39 cellular contexts compared by ENCODE assay signal in genomic region chr2:141710589-141711239, GRCh38.
"Had no signal": no experiment of that assay in that cellular context is flagged by ENCODE, and none has a peak within 500 bp of the region (broad histone marks: within the 10 kb centered on the region; RNA-seq: fewer than 3 reads in every experiment).

No MANE protein-coding gene starts in this region.

- H3K36me3 Mint-ChIP-seq: activated CD4-positive, alpha-beta memory T cell treated with anti-CD3 and anti-CD28 coated beads for 36 hours; activated naive CD4-positive, alpha-beta T cell treated with anti-CD3 and anti-CD28 coated beads, Interleukin-2, amount 10 ng/mL, durations not matched to agents 7 days and 5 days; activated naive CD4-positive, alpha-beta T cell treated with anti-CD3 and anti-CD28 coated beads, Interleukin-2, amount 50 U/mL, for 24 hours; activated naive CD8-positive, alpha-beta T cell; activated naive CD8-positive, alpha-beta T cell treated with anti-CD3 and anti-CD28 coated beads, Interleukin-2, amount 10 ng/mL, durations not matched to agents 7 days and 5 days; brain had no signal

- H3K27me3 Mint-ChIP-seq: activated B cell treated with CpG ODN at 0.5 μM for 24 hours; activated CD4-positive, alpha-beta memory T cell treated with anti-CD3 and anti-CD28 coated beads for 36 hours; activated CD4-positive, alpha-beta T cell treated with anti-CD3 and anti-CD28 coated beads, Interleukin-2, amount 10 ng/mL, durations not matched to agents 24 days and 14 days; activated CD8-positive, alpha-beta T cell treated with anti-CD3 and anti-CD28 coated beads for 36 hours; activated naive CD4-positive, alpha-beta T cell treated with anti-CD3 and anti-CD28 coated beads, Interleukin-2, amount 10 ng/mL, durations not matched to agents 7 days and 5 days; activated naive CD4-positive, alpha-beta T cell treated with anti-CD3 and anti-CD28 coated beads, Interleukin-2, amount 50 U/mL, for 24 hours; activated naive CD8-positive, alpha-beta T cell; activated naive CD8-positive, alpha-beta T cell treated with anti-CD3 and anti-CD28 coated beads, Interleukin-2, amount 10 ng/mL, durations not matched to agents 7 days and 5 days; activated naive CD8-positive, alpha-beta T cell treated with anti-CD3 and anti-CD28 coated beads, Interleukin-2, amount 50 U/mL, for 24 hours; activated T-helper 17 cell treated with anti-CD3 and anti-CD28 coated beads, Interleukin-2, amount 50 U/mL, for 72 hours; central memory CD8-positive, alpha-beta T cell had no signal

- H3K4me1 Mint-ChIP-seq: activated B cell treated with CpG ODN at 0.5 μM for 24 hours; activated CD4-positive, alpha-beta T cell treated with anti-CD3 and anti-CD28 coated beads, Interleukin-2, amount 10 ng/mL, durations not matched to agents 24 days and 14 days; activated naive CD4-positive, alpha-beta T cell treated with anti-CD3 and anti-CD28 coated beads, Interleukin-2, amount 10 ng/mL, durations not matched to agents 7 days and 5 days; activated naive CD4-positive, alpha-beta T cell treated with anti-CD3 and anti-CD28 coated beads, Interleukin-2, amount 50 U/mL, for 24 hours; activated naive CD8-positive, alpha-beta T cell treated with anti-CD3 and anti-CD28 coated beads, Interleukin-2, amount 10 ng/mL, durations not matched to agents 7 days and 5 days; activated naive CD8-positive, alpha-beta T cell treated with anti-CD3 and anti-CD28 coated beads, Interleukin-2, amount 50 U/mL, for 24 hours; activated T-helper 17 cell treated with anti-CD3 and anti-CD28 coated beads, Interleukin-2, amount 50 U/mL, for 72 hours; central memory CD8-positive, alpha-beta T cell had no signal

- H3K27me3 ChIP-seq: ascending aorta, cardiac muscle cell had no signal

- H3K9me3 ChIP-seq: ascending aorta had no signal

- H3K4me3 ChIP-seq: ascending aorta, cardiac muscle cell had no signal

- ATAC-seq: activated CD8-positive, alpha-beta T cell treated with anti-CD3 and anti-CD28 coated beads for 36 hours; activated naive CD8-positive, alpha-beta T cell treated with anti-CD3 and anti-CD28 coated beads, Interleukin-2, amount 50 U/mL, for 24 hours; activated T-cell treated with anti-CD3 and anti-CD28 coated beads, Interleukin-2, amount 50 U/mL, for 4 hours; activated T-cell treated with anti-CD3 and anti-CD28 coated beads, Interleukin-2, amount 50 U/mL, for 72 hours; activated T-helper 17 cell treated with anti-CD3 and anti-CD28 coated beads, Interleukin-2, amount 50 U/mL, for 72 hours had no signal

- H3K27ac ChIP-seq: ascending aorta, cardiac muscle cell, VCaP had no signal

- DNase-seq: activated B cell treated with CpG ODN at 0.5 μM for 24 hours; activated CD4-positive, alpha-beta memory T cell treated with anti-CD3 and anti-CD28 coated beads for 36 hours; activated CD4-positive, alpha-beta T cell treated with anti-CD3 and anti-CD28 coated beads for 4 hours; activated CD4-positive, alpha-beta T cell treated with anti-CD3 and anti-CD28 coated beads, Interleukin-2, amount 10 ng/mL, durations not matched to agents 24 days and 14 days; activated CD4-positive, alpha-beta T cell treated with anti-CD3 and anti-CD28 coated beads, Interleukin-2, amount 50 U/mL, for 1 hour; activated CD4-positive, alpha-beta T cell treated with anti-CD3 and anti-CD28 coated beads, Interleukin-2, amount 50 U/mL, for 4 hours; activated CD4-positive, CD25-positive, alpha-beta regulatory T cell treated with anti-CD3 and anti-CD28 coated beads, Interleukin-2, amount 50 U/mL, for 72 hours; activated CD8-positive, alpha-beta memory T cell treated with anti-CD3 and anti-CD28 coated beads, Interleukin-2, amount 50 U/mL, for 4 hours; activated CD8-positive, alpha-beta T cell treated with anti-CD3 and anti-CD28 coated beads for 36 hours; activated effector memory CD4-positive, alpha-beta T cell treated with anti-CD3 and anti-CD28 coated beads, Interleukin-2, amount 50 U/mL, for 16 hours; activated gamma-delta T cell treated with Interleukin-2 at 50 U/mL for 16 hours; activated naive CD4-positive, alpha-beta T cell; activated naive CD4-positive, alpha-beta T cell treated with anti-CD3 and anti-CD28 coated beads, Interleukin-2, amount 10 ng/mL, durations not matched to agents 7 days and 5 days; activated naive CD8-positive, alpha-beta T cell treated with anti-CD3 and anti-CD28 coated beads, Interleukin-2, amount 10 ng/mL, durations not matched to agents 7 days and 5 days; activated naive CD8-positive, alpha-beta T cell treated with anti-CD3 and anti-CD28 coated beads, Interleukin-2, amount 50 U/mL, for 24 hours; activated T-cell treated with anti-CD3 and anti-CD28 coated beads for 4 hours; activated T-cell treated with anti-CD3 and anti-CD28 coated beads, Interleukin-2, amount 50 U/mL, for 1 hour; activated T-cell treated with anti-CD3 and anti-CD28 coated beads, Interleukin-2, amount 50 U/mL, for 4 hours; activated T-cell treated with anti-CD3 and anti-CD28 coated beads, Interleukin-2, amount 50 U/mL, for 72 hours; amygdala; anterior cingulate cortex; caudate nucleus; cerebellar nuclear complex; T-helper 1 cell; T-helper 2 cell; T-helper 9 cell had no signal

- H3K4me3 Mint-ChIP-seq: activated B cell treated with CpG ODN at 0.5 μM for 24 hours; activated CD4-positive, alpha-beta memory T cell treated with anti-CD3 and anti-CD28 coated beads for 36 hours; activated CD4-positive, alpha-beta T cell treated with anti-CD3 and anti-CD28 coated beads, Interleukin-2, amount 10 ng/mL, durations not matched to agents 24 days and 14 days; activated CD8-positive, alpha-beta T cell treated with anti-CD3 and anti-CD28 coated beads for 36 hours; activated naive CD4-positive, alpha-beta T cell treated with anti-CD3 and anti-CD28 coated beads, Interleukin-2, amount 10 ng/mL, durations not matched to agents 7 days and 5 days; activated naive CD4-positive, alpha-beta T cell treated with anti-CD3 and anti-CD28 coated beads, Interleukin-2, amount 50 U/mL, for 24 hours; activated naive CD8-positive, alpha-beta T cell; activated naive CD8-positive, alpha-beta T cell treated with anti-CD3 and anti-CD28 coated beads, Interleukin-2, amount 10 ng/mL, durations not matched to agents 7 days and 5 days; activated naive CD8-positive, alpha-beta T cell treated with anti-CD3 and anti-CD28 coated beads, Interleukin-2, amount 50 U/mL, for 24 hours; activated T-cell treated with anti-CD3 and anti-CD28 coated beads, Interleukin-2, amount 50 U/mL, for 4 hours; activated T-cell treated with anti-CD3 and anti-CD28 coated beads, Interleukin-2, amount 50 U/mL, for 72 hours; activated T-helper 1 cell treated with anti-CD3 and anti-CD28 coated beads, Interleukin-12 subunit alpha, Interleukin-12 subunit beta, Interleukin-2, Interleukin-4 antibody, amounts not matched to agents 30 ng/mL and 10 ng/mL and 1 ng/mL, durations not matched to agents 14 hours and 24 hours and 36 hours; activated T-helper 17 cell treated with anti-CD3 and anti-CD28 coated beads, Interleukin-2, amount 50 U/mL, for 72 hours; brain; central memory CD8-positive, alpha-beta T cell; T-helper 1 cell treated with Interleukin-12 subunit alpha and Interleukin-12 subunit beta and Interleukin-4 antibody, amounts not matched to agents 30 μg/mL and 1 μg/mL, for 36 hours; T-helper 2 cell treated with Interferon-gamma antibody and Interleukin-4, amounts not matched to agents 5 μg/mL and 100 μg/mL, for 36 hours had no signal

- H3K9me3 Mint-ChIP-seq: activated B cell treated with CpG ODN at 0.5 μM for 24 hours; activated CD4-positive, alpha-beta T cell treated with anti-CD3 and anti-CD28 coated beads, Interleukin-2, amount 10 ng/mL, durations not matched to agents 24 days and 14 days; activated naive CD4-positive, alpha-beta T cell treated with anti-CD3 and anti-CD28 coated beads, Interleukin-2, amount 50 U/mL, for 24 hours; activated naive CD8-positive, alpha-beta T cell treated with anti-CD3 and anti-CD28 coated beads, Interleukin-2, amount 10 ng/mL, durations not matched to agents 7 days and 5 days; activated T-helper 1 cell treated with anti-CD3 and anti-CD28 coated beads, Interleukin-12 subunit alpha, Interleukin-12 subunit beta, Interleukin-2, Interleukin-4 antibody, amounts not matched to agents 30 ng/mL and 10 ng/mL and 1 ng/mL, durations not matched to agents 14 hours and 24 hours and 36 hours; brain; T-helper 1 cell treated with Interleukin-12 subunit alpha and Interleukin-12 subunit beta and Interleukin-4 antibody, amounts not matched to agents 30 μg/mL and 1 μg/mL, for 36 hours; T-helper 2 cell treated with Interferon-gamma antibody and Interleukin-4, amounts not matched to agents 5 μg/mL and 100 μg/mL, for 36 hours had no signal

- H3K27ac Mint-ChIP-seq: activated B cell treated with CpG ODN at 0.5 μM for 24 hours; activated CD4-positive, alpha-beta memory T cell treated with anti-CD3 and anti-CD28 coated beads for 36 hours; activated CD4-positive, alpha-beta T cell treated with anti-CD3 and anti-CD28 coated beads, Interleukin-2, amount 10 ng/mL, durations not matched to agents 24 days and 14 days; activated CD8-positive, alpha-beta T cell treated with anti-CD3 and anti-CD28 coated beads for 36 hours; activated naive CD4-positive, alpha-beta T cell treated with anti-CD3 and anti-CD28 coated beads, Interleukin-2, amount 10 ng/mL, durations not matched to agents 7 days and 5 days; activated naive CD4-positive, alpha-beta T cell treated with anti-CD3 and anti-CD28 coated beads, Interleukin-2, amount 50 U/mL, for 24 hours; activated naive CD8-positive, alpha-beta T cell; activated naive CD8-positive, alpha-beta T cell treated with anti-CD3 and anti-CD28 coated beads, Interleukin-2, amount 10 ng/mL, durations not matched to agents 7 days and 5 days; activated naive CD8-positive, alpha-beta T cell treated with anti-CD3 and anti-CD28 coated beads, Interleukin-2, amount 50 U/mL, for 24 hours; activated T-cell treated with anti-CD3 and anti-CD28 coated beads, Interleukin-2, amount 50 U/mL, for 72 hours; activated T-helper 1 cell treated with anti-CD3 and anti-CD28 coated beads, Interleukin-12 subunit alpha, Interleukin-12 subunit beta, Interleukin-2, Interleukin-4 antibody, amounts not matched to agents 30 ng/mL and 10 ng/mL and 1 ng/mL, durations not matched to agents 14 hours and 24 hours and 36 hours; activated T-helper 17 cell treated with anti-CD3 and anti-CD28 coated beads, Interleukin-2, amount 50 U/mL, for 72 hours; T-helper 1 cell treated with Interleukin-12 subunit alpha and Interleukin-12 subunit beta and Interleukin-4 antibody, amounts not matched to agents 30 μg/mL and 1 μg/mL, for 36 hours; T-helper 2 cell treated with Interferon-gamma antibody and Interleukin-4, amounts not matched to agents 5 μg/mL and 100 μg/mL, for 36 hours had no signal

- FAIRE-seq: bronchial epithelial cell, TTC549 had no signal

- H3K4me1 ChIP-seq: ascending aorta had no signal

- H3K36me3 ChIP-seq: ascending aorta, cardiac muscle cell had no signal
